ENCODE assay signal across 21 cellular contexts in genomic region chr4:134337584-134337983, GRCh38.
DNase-seq lines count a peak whose midpoint lies in the region; ATAC-seq and TF ChIP-seq lines count a peak whose summit lies in the region.
"Had no signal": no experiment of that assay in that cellular context is flagged by ENCODE, and none has a peak within 500 bp of the region (broad histone marks: within the 10 kb centered on the region; RNA-seq: fewer than 3 reads in every experiment).

No MANE protein-coding gene starts in this region.

- H3K36me3 ChIP-seq in brain microvascular endothelial cell (replicated peaks) (no peaks in the 10 kb centered on the region), smooth muscle cell (ENCODE audit: low read depth) (no peaks in the 10 kb centered on the region)
- H3K36me3 ChIP-seq: BLaER1 treated with 17β-estradiol and CSF1 and Interleukin-3, amounts not matched to agents 10 nM and 100 nM had no signal

- H3K9me3 ChIP-seq in smooth muscle cell (replicated peaks; ENCODE audit: low read depth) = no peaks in the 10 kb centered on the region
- H3K9me3 ChIP-seq: A549; BLaER1 treated with 17β-estradiol and CSF1 and Interleukin-3, amounts not matched to agents 10 nM and 100 nM had no signal

- peak overlapping the region; percentile 4; the same call in 1 of the 2 replicates for H3K27ac Mint-ChIP-seq in HFFc6
- H3K27ac Mint-ChIP-seq: CD8-positive, alpha-beta memory T cell; IgD-negative memory B cell had no signal

- H3K27me3 Mint-ChIP-seq in HFFc6 (ENCODE audit: insufficient read depth) = no peaks in the 10 kb centered on the region
- H3K27me3 Mint-ChIP-seq: CD8-positive, alpha-beta memory T cell; IgD-negative memory B cell had no signal

- H3K4me1 ChIP-seq in smooth muscle cell (ENCODE audit: low read depth) = no peaks in the 10 kb centered on the region
- H3K4me1 ChIP-seq: A549 had no signal

- no peak for ATAC-seq in HG03097 (IDR thresholded peaks at IDR 0.05; ENCODE audit: low FRiP score, unreplicated experiment)
- ATAC-seq in GM19035 (IDR thresholded peaks at IDR 0.05; ENCODE audit: unreplicated experiment) = no peak
- ATAC-seq: A549, Right ventricle myocardium inferior had no signal

- 0 out of 2 replicates have a peak, but pooled peaks cover 6% of the 10 kb centered on the region for H3K9me3 Mint-ChIP-seq in HFFc6

- peaks cover 12% of the 10 kb centered on the region; the same call in 1 of the 2 replicates for H3K4me1 Mint-ChIP-seq in HFFc6 (ENCODE audit: low read depth)
- H3K4me1 Mint-ChIP-seq: CD8-positive, alpha-beta memory T cell; IgD-negative memory B cell had no signal

- H3K27me3 ChIP-seq in brain microvascular endothelial cell (replicated peaks) (no peaks in the 10 kb centered on the region), smooth muscle cell (ENCODE audit: low read depth) (no peaks in the 10 kb centered on the region)
- H3K27me3 ChIP-seq: BLaER1 treated with 17β-estradiol and CSF1 and Interleukin-3, amounts not matched to agents 10 nM and 100 nM had no signal

- H3K79me2 ChIP-seq in smooth muscle cell (ENCODE audit: low read depth) = no peaks in the 10 kb centered on the region

- peak overlapping the region; percentile 12 for H2AFZ ChIP-seq in smooth muscle cell (ENCODE audit: low read depth)

- H3K4me2 ChIP-seq in smooth muscle cell = peak overlapping the region; percentile 4
- H3K4me2 ChIP-seq: A549 had no signal

- no peak overlapping the region for H3K9ac ChIP-seq in smooth muscle cell (ENCODE audit: low read depth)
- H3K9ac ChIP-seq: BLaER1 treated with 17β-estradiol and CSF1 and Interleukin-3, amounts not matched to agents 10 nM and 100 nM had no signal

- 0 out of 2 replicates have a peak, but pooled peaks cover 4% of the 10 kb centered on the region for H3K36me3 Mint-ChIP-seq in HFFc6 (ENCODE audit: low read depth)
- H3K36me3 Mint-ChIP-seq: CD8-positive, alpha-beta memory T cell; IgD-negative memory B cell had no signal

- peak overlapping the region; percentile 1; the same call in 1 of the 2 replicates for H3K4me3 Mint-ChIP-seq in HFFc6
- H3K4me3 Mint-ChIP-seq: CD8-positive, alpha-beta memory T cell; IgD-negative memory B cell had no signal

- H3K27ac ChIP-seq in brain microvascular endothelial cell (no peak overlapping the region), smooth muscle cell (ENCODE audit: low read depth) (no peak overlapping the region)
- H3K27ac ChIP-seq: A549; BLaER1 treated with 17β-estradiol and CSF1 and Interleukin-3, amounts not matched to agents 10 nM and 100 nM had no signal

- TF ChIP-seq CTCF in HFFc6 (IDR thresholded peaks at IDR 0.05) = no peak
- TF ChIP-seq CTCF in brain microvascular endothelial cell (IDR thresholded peaks at IDR 0.05; ENCODE audit: low read depth, low read length, missing control alignments) = no peak
- no peak for TF ChIP-seq CTCF in smooth muscle cell (IDR thresholded peaks at IDR 0.05; ENCODE audit: borderline replicate concordance, insufficient read depth, poor library complexity, severe bottlenecking)

- DNase-seq in HFFc6 (peak; percentile 24), brain microvascular endothelial cell (peak; percentile 20), kidney tubule cell (ENCODE audit: low spot score) (peak; percentile 9), smooth muscle cell (lab: John Stamatoyannopoulos, UW; ENCODE audit: unreplicated experiment) (no peak), NOMO-1 treated with dmso at 0.1 percent for 144 hours (lab: John Stamatoyannopoulos, UW; ENCODE audit: unreplicated experiment) (no peak)
- DNase-seq: CD8-positive, alpha-beta memory T cell; DMS79; H7; Kasumi-1; MM.1S; NCI-H1092; NCI-H1436 treated with DMSO at 0.1 percent for 48 hours; NCI-H2029 treated with DMSO at 0.1 percent for 48 hours; NCI-H2171 treated with DMSO at 0.1 percent for 48 hours; NCI-H446 treated with DMSO at 0.1 percent for 48 hours had no signal

- H3K4me3 ChIP-seq in brain microvascular endothelial cell (ENCODE audit: low read depth, low read length) = no peak overlapping the region
- H3K4me3 ChIP-seq in smooth muscle cell = no peak overlapping the region
- H3K4me3 ChIP-seq: A549; BLaER1 treated with 17β-estradiol and CSF1 and Interleukin-3, amounts not matched to agents 10 nM and 100 nM had no signal

- in situ Hi-C loops in brain microvascular endothelial cell (cut with HindIII; ENCODE audit: low pct_ligation_motif_present, low sequenced_read_pairs) = no loop called here

- H4K20me1 ChIP-seq in smooth muscle cell (ENCODE audit: low read depth) = no peaks in the 10 kb centered on the region
- H4K20me1 ChIP-seq: BLaER1 treated with 17β-estradiol and CSF1 and Interleukin-3, amounts not matched to agents 10 nM and 100 nM had no signal

- WGBS in smooth muscle cell (ENCODE audit: low lambda C conversion rate) = 87% methylated on average over 1 of the region's 1 CpG

- H3F3A ChIP-seq in smooth muscle cell (ENCODE audit: low read depth) = no peaks in the 10 kb centered on the region

Comparison
In these comparisons a context has a peak if more than half of its experiments do, and no peak if none do; other contexts are left out.
1. DNase-seq: peak in HFFc6 (single experiment), brain microvascular endothelial cell (single experiment) and kidney tubule cell (single experiment); none in smooth muscle cell (single experiment) and NOMO-1 treated with dmso at 0.1 percent for 144 hours (single experiment).